Comparison of ENCODE assay signal across 21 cellular contexts in the genomic region with DNA sequence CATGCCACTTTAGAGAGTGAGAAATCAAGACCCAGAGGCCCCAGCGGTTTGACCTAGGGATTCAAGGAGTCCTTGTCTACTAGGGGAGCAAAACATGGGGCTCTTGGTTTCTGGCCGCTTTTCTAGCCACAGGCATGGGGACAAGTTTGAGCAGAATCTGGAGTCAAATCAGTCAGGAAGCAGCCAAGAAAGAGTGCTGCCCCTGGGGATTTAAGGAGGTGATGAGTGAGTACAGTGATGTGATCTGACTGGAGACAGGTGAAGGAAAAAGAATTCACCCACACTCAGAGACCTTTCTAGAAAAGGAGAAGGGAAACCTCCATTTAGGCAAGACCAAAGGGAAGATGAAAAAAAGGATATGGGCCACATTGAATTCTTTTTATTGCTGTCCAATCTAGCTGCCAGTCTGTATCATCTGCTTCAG.
"Had no signal": no experiment of that assay in that cellular context is flagged by ENCODE, and none has a peak within 500 bp of the region (broad histone marks: within the 10 kb centered on the region; RNA-seq: fewer than 3 reads in every experiment).

No MANE protein-coding gene starts in this region.

- H3K4me1 ChIP-seq: adrenal gland, colonic mucosa, parathyroid adenoma, tibial nerve had no signal

- H3K4me3 ChIP-seq: adrenal gland, colonic mucosa, dorsolateral prefrontal cortex, esophagus squamous epithelium, gastroesophageal sphincter, left ventricle myocardium inferior, tibial nerve had no signal

- H3K9ac ChIP-seq: parathyroid adenoma had no signal

- H3K9me3 Mint-ChIP-seq: activated naive CD4-positive, alpha-beta T cell treated with anti-CD3 and anti-CD28 coated beads, Interleukin-2, amount 50 U/mL, for 72 hours; activated T-helper 17 cell treated with anti-CD3 and anti-CD28 coated beads, Interleukin-2, amount 50 U/mL, for 72 hours; nephron; stimulated activated naive CD8-positive, alpha-beta T cell treated with anti-CD3 and anti-CD28 coated beads, Interleukin-15, amount 100 ng/mL, for 72 hours had no signal

- H3K36me3 Mint-ChIP-seq: activated naive CD4-positive, alpha-beta T cell treated with anti-CD3 and anti-CD28 coated beads, Interleukin-2, amount 50 U/mL, for 72 hours had no signal

- ATAC-seq: activated CD8-positive, alpha-beta T cell treated with anti-CD3 and anti-CD28 coated beads, Interleukin-2, amount 10 ng/mL, durations not matched to agents 7 days and 5 days; activated naive CD4-positive, alpha-beta T cell treated with anti-CD3 and anti-CD28 coated beads, Interleukin-2, amount 50 U/mL, for 72 hours; activated T-helper 17 cell treated with anti-CD3 and anti-CD28 coated beads, Interleukin-2, amount 50 U/mL, for 72 hours; gastroesophageal sphincter; right cardiac atrium; stimulated activated naive CD8-positive, alpha-beta T cell treated with anti-CD3 and anti-CD28 coated beads, Interleukin-15, amount 100 ng/mL, for 72 hours had no signal

- H2AFZ ChIP-seq: parathyroid adenoma had no signal

- H3K9me3 ChIP-seq: adrenal gland, colonic mucosa, esophagus squamous epithelium, gastroesophageal sphincter, left ventricle myocardium inferior, tibial nerve had no signal

- H3K27ac ChIP-seq: adrenal gland, colonic mucosa, dorsolateral prefrontal cortex, esophagus squamous epithelium, gastroesophageal sphincter, left ventricle myocardium inferior, parathyroid adenoma, tibial nerve, WERI-Rb-1 had no signal

- DNase-seq: activated CD4-positive, alpha-beta T cell treated with anti-CD3 and anti-CD28 coated beads, Interleukin-2, amount 10 ng/mL, durations not matched to agents 7 days and 5 days; activated CD4-positive, CD25-positive, alpha-beta regulatory T cell treated with anti-CD3 and anti-CD28 coated beads, Interleukin-2, amount 50 U/mL, for 72 hours; activated CD8-positive, alpha-beta T cell treated with anti-CD3 and anti-CD28 coated beads, Interleukin-2, amount 10 ng/mL, durations not matched to agents 7 days and 5 days; adrenal gland; colonic mucosa; dorsolateral prefrontal cortex; esophagus squamous epithelium; head of caudate nucleus; hypothalamus; left ventricle myocardium inferior; right cardiac atrium; stimulated activated CD4-positive, alpha-beta T cell treated with anti-CD3 and anti-CD28 coated beads, Interleukin-4, amount 100 ng/mL, for 24 hours; stimulated activated naive CD8-positive, alpha-beta T cell treated with anti-CD3 and anti-CD28 coated beads, Interleukin-15, amount 100 ng/mL, for 72 hours; T-helper 2 cell; WERI-Rb-1 had no signal

- H3K4me3 Mint-ChIP-seq: activated CD4-positive, alpha-beta T cell treated with anti-CD3 and anti-CD28 coated beads, Interleukin-2, amount 10 ng/mL, durations not matched to agents 7 days and 5 days; activated CD8-positive, alpha-beta T cell treated with anti-CD3 and anti-CD28 coated beads, Interleukin-2, amount 10 ng/mL, durations not matched to agents 7 days and 5 days; activated T-helper 17 cell treated with anti-CD3 and anti-CD28 coated beads, Interleukin-2, amount 50 U/mL, for 72 hours; nephron; stimulated activated naive CD8-positive, alpha-beta T cell treated with anti-CD3 and anti-CD28 coated beads, Interleukin-15, amount 100 ng/mL, for 72 hours had no signal

- H3K27ac Mint-ChIP-seq: activated CD4-positive, alpha-beta T cell treated with anti-CD3 and anti-CD28 coated beads, Interleukin-2, amount 10 ng/mL, durations not matched to agents 7 days and 5 days; activated CD8-positive, alpha-beta T cell treated with anti-CD3 and anti-CD28 coated beads, Interleukin-2, amount 10 ng/mL, durations not matched to agents 7 days and 5 days; activated naive CD4-positive, alpha-beta T cell treated with anti-CD3 and anti-CD28 coated beads, Interleukin-2, amount 50 U/mL, for 72 hours; activated T-helper 17 cell treated with anti-CD3 and anti-CD28 coated beads, Interleukin-2, amount 50 U/mL, for 72 hours; stimulated activated naive CD8-positive, alpha-beta T cell treated with anti-CD3 and anti-CD28 coated beads, Interleukin-15, amount 100 ng/mL, for 72 hours had no signal

- H3K27me3 ChIP-seq: adrenal gland, colonic mucosa, dorsolateral prefrontal cortex, gastroesophageal sphincter, tibial nerve had no signal

- H3K79me2 ChIP-seq: parathyroid adenoma had no signal

- H3K4me1 Mint-ChIP-seq: activated CD4-positive, alpha-beta T cell treated with anti-CD3 and anti-CD28 coated beads, Interleukin-2, amount 10 ng/mL, durations not matched to agents 7 days and 5 days; activated T-helper 17 cell treated with anti-CD3 and anti-CD28 coated beads, Interleukin-2, amount 50 U/mL, for 72 hours; nephron; stimulated activated naive CD8-positive, alpha-beta T cell treated with anti-CD3 and anti-CD28 coated beads, Interleukin-15, amount 100 ng/mL, for 72 hours had no signal

- H3K27me3 Mint-ChIP-seq: stimulated activated naive CD8-positive, alpha-beta T cell treated with anti-CD3 and anti-CD28 coated beads, Interleukin-15, amount 100 ng/mL, for 72 hours had no signal

- H3K36me3 ChIP-seq: adrenal gland, colonic mucosa, esophagus squamous epithelium, gastroesophageal sphincter, left ventricle myocardium inferior, tibial nerve, WERI-Rb-1 had no signal
